Comparison of ENCODE assay signal across 8 cellular contexts in the genomic region with DNA sequence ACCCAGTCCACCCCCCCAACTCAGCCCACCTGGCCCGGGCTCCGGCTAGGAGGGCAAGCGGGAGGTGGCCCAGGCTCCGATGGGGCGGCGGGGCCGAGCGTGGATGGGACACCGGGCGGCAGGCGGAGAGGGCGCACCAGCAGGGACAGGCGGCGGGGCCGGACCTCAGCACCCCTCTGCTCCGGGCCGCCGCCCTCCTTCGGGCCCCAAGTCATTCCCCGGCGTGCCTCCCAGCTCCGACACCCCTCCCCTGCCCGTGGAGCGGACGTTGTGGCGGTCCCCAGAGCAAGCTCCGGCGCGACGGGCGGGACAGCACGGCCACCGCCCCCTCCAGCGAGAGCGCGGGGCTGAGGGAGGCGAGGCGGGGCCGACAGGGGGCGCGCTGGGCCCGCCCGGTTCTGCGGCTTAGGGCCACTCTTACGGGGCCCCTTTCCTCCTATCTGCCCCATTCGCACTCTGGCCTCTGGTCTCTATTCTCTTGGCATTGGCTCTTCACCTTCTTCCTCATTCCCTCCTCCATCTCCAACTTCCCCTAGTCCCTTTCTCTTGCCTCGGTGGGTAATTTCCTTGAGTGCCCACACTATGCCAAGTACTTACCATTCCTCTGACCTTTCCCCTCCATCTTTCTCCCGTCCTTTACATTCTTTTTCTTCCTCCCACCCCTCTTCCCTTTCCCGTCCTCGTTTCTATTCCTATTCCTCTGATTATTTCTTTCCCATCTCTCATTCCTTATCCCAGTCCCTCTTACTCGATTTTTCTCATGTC. TPM values are rescaled to one million over a fixed set of nuclear protein-coding genes. Genes with fewer than 3 reads are reported as not detected.
DNase-seq lines count a peak whose midpoint lies in the region; ATAC-seq and TF ChIP-seq lines count a peak whose summit lies in the region.

No MANE protein-coding gene starts in this region.

- no peaks in the 10 kb centered on the region for H3K36me3 Mint-ChIP-seq in activated T-helper 2 cell treated with anti-CD3 and anti-CD28 coated beads, Interferon-gamma antibody, Interleukin-2, Interleukin-4, amounts not matched to agents 10 μg/mL and 5 μg/mL and 100 μg/mL, durations not matched to agents 14 hours and 24 hours and 36 hours (ENCODE audit: low read depth)

- TF ChIP-seq POLR2A in sigmoid colon (IDR thresholded peaks at IDR 0.05), result no peak

- H3K27me3 ChIP-seq in sigmoid colon, result peaks cover 26 to 66% (median 41%) of the 10 kb centered on the region in 3 donors

- peak; percentile 28 for TF ChIP-seq CTCF in AG09319 (IDR thresholded peaks at IDR 0.05; ENCODE audit: low read depth, low read length)
- TF ChIP-seq CTCF in sigmoid colon (IDR thresholded peaks at IDR 0.05), result peak in 2 of 4 experiments; percentile 47 to 58

- peaks cover 39% of the 10 kb centered on the region for H3K27me3 Mint-ChIP-seq in activated T-helper 2 cell treated with anti-CD3 and anti-CD28 coated beads, Interferon-gamma antibody, Interleukin-2, Interleukin-4, amounts not matched to agents 10 μg/mL and 5 μg/mL and 100 μg/mL, durations not matched to agents 14 hours and 24 hours and 36 hours (ENCODE audit: low read depth)

- H3K4me3 Mint-ChIP-seq in activated T-helper 2 cell treated with anti-CD3 and anti-CD28 coated beads, Interferon-gamma antibody, Interleukin-2, Interleukin-4, amounts not matched to agents 10 μg/mL and 5 μg/mL and 100 μg/mL, durations not matched to agents 14 hours and 24 hours and 36 hours (ENCODE audit: low read depth), result peak overlapping the region; percentile 62

- H3K27ac Mint-ChIP-seq in activated T-helper 2 cell treated with anti-CD3 and anti-CD28 coated beads, Interferon-gamma antibody, Interleukin-2, Interleukin-4, amounts not matched to agents 10 μg/mL and 5 μg/mL and 100 μg/mL, durations not matched to agents 14 hours and 24 hours and 36 hours, result no peak overlapping the region

- peak overlapping the region; percentile 7 to 55 (median 42) for H3K4me3 ChIP-seq in sigmoid colon

- DNase-seq in AG09319 (ENCODE audit: extremely low read depth, low read depth) (no peak), NOMO-1 treated with DMSO at 0.1 percent for 48 hours (lab: John Stamatoyannopoulos, UW; ENCODE audit: unreplicated experiment) (peak; percentile 21), Right ventricle myocardium superior (peak; percentile 62), sigmoid colon (no peak), DMS153 treated with DMSO at 0.1 percent for 48 hours (lab: John Stamatoyannopoulos, UW; ENCODE audit: unreplicated experiment) (no peak)
- peak; percentile 46 for DNase-seq in activated T-helper 2 cell treated with anti-CD3 and anti-CD28 coated beads, Interferon-gamma antibody, Interleukin-2, Interleukin-4, amounts not matched to agents 10 μg/mL and 5 μg/mL and 100 μg/mL, durations not matched to agents 14 hours and 24 hours and 36 hours (ENCODE audit: low spot score)

- no peak overlapping the region for H3K27ac ChIP-seq in sigmoid colon

- peaks cover 9% of the 10 kb centered on the region for H3K4me1 Mint-ChIP-seq in activated T-helper 2 cell treated with anti-CD3 and anti-CD28 coated beads, Interferon-gamma antibody, Interleukin-2, Interleukin-4, amounts not matched to agents 10 μg/mL and 5 μg/mL and 100 μg/mL, durations not matched to agents 14 hours and 24 hours and 36 hours (ENCODE audit: low read depth)

- no peak for TF ChIP-seq EP300 in sigmoid colon (IDR thresholded peaks at IDR 0.05)

- intact Hi-C loops in activated T-helper 2 cell treated with anti-CD3 and anti-CD28 coated beads, Interferon-gamma antibody, Interleukin-2, Interleukin-4, amounts not matched to agents 10 μg/mL and 5 μg/mL and 100 μg/mL, durations not matched to agents 14 hours and 24 hours and 36 hours (cut with micrococcal nuclease), result loop anchor here (5.0 kb wide), 1 partner anchor 79 kb away; a partner anchor contains a TSS
- intact Hi-C loops in Right ventricle myocardium superior (cut with DNase I), result no loop called here
- intact Hi-C loops in sigmoid colon (cut with DNase I), result no loop called here

- H3K4me1 ChIP-seq in sigmoid colon, result peaks cover 0 to 19% (median 17%) of the 10 kb centered on the region in 4 donors

- H3K9me3 ChIP-seq in sigmoid colon, result no peaks in the 10 kb centered on the region

- no peaks in the 10 kb centered on the region for H3K9me3 Mint-ChIP-seq in activated T-helper 2 cell treated with anti-CD3 and anti-CD28 coated beads, Interferon-gamma antibody, Interleukin-2, Interleukin-4, amounts not matched to agents 10 μg/mL and 5 μg/mL and 100 μg/mL, durations not matched to agents 14 hours and 24 hours and 36 hours

- 1 to 3% methylated on average over 51 of the region's 51 CpGs for WGBS in sigmoid colon, 2 donors

- no peaks in the 10 kb centered on the region for H3K36me3 ChIP-seq in sigmoid colon

- ATAC-seq in GM21423 (IDR thresholded peaks at IDR 0.05; ENCODE audit: unreplicated experiment) (peak; percentile 67), Right ventricle myocardium superior (ENCODE audit: poor library complexity) (peak; percentile 72), HG02884 (IDR thresholded peaks at IDR 0.05; ENCODE audit: unreplicated experiment) (no peak)

RNA-seq across cellular contexts. Expression of a gene that starts 0.7 kb away (rescaled TPM):
- not detected in 2 replicates for total RNA-seq in activated T-helper 2 cell treated with anti-CD3 and anti-CD28 coated beads, Interferon-gamma antibody, Interleukin-2, Interleukin-4, amounts not matched to agents 10 μg/mL and 5 μg/mL and 100 μg/mL, durations not matched to agents 14 hours and 24 hours and 36 hours
- 2.7 TPM for total RNA-seq in Right ventricle myocardium superior
- not detected for total RNA-seq in sigmoid colon
- polyA plus RNA-seq in sigmoid colon, result not detected

RNA-seq across cellular contexts. Expression of a gene that starts 18.8 kb away (rescaled TPM):
- not detected in 2 replicates for total RNA-seq in activated T-helper 2 cell treated with anti-CD3 and anti-CD28 coated beads, Interferon-gamma antibody, Interleukin-2, Interleukin-4, amounts not matched to agents 10 μg/mL and 5 μg/mL and 100 μg/mL, durations not matched to agents 14 hours and 24 hours and 36 hours
- 42.6 TPM for total RNA-seq in Right ventricle myocardium superior
- not detected for total RNA-seq in sigmoid colon
- polyA plus RNA-seq in sigmoid colon, result not detected

RNA-seq across cellular contexts. Expression of a gene that starts 42.1 kb away (rescaled TPM):
- not detected in 2 replicates for total RNA-seq in activated T-helper 2 cell treated with anti-CD3 and anti-CD28 coated beads, Interferon-gamma antibody, Interleukin-2, Interleukin-4, amounts not matched to agents 10 μg/mL and 5 μg/mL and 100 μg/mL, durations not matched to agents 14 hours and 24 hours and 36 hours
- not detected for total RNA-seq in Right ventricle myocardium superior
- total RNA-seq in sigmoid colon, result not detected
- polyA plus RNA-seq in sigmoid colon, result not detected

RNA-seq across cellular contexts. Expression of a gene that starts 58.8 kb away (rescaled TPM):
- 63.4 and 69.2 TPM in 2 replicates for total RNA-seq in activated T-helper 2 cell treated with anti-CD3 and anti-CD28 coated beads, Interferon-gamma antibody, Interleukin-2, Interleukin-4, amounts not matched to agents 10 μg/mL and 5 μg/mL and 100 μg/mL, durations not matched to agents 14 hours and 24 hours and 36 hours
- total RNA-seq in Right ventricle myocardium superior (23.9 TPM), sigmoid colon (10 to 100 TPM; 25.8 to 34.6 (median 30.2) TPM)
- polyA plus RNA-seq in sigmoid colon, result 10 to 100 TPM; 18.3 to 34.6 (median 19.8) TPM

Comparison
In these comparisons a context has a peak if more than half of its experiments do, and no peak if none do; other contexts are left out.
1. DNase-seq: peak in NOMO-1 treated with DMSO at 0.1 percent for 48 hours (single experiment), activated T-helper 2 cell treated with anti-CD3 and anti-CD28 coated beads, Interferon-gamma antibody, Interleukin-2, Interleukin-4, amounts not matched to agents 10 μg/mL and 5 μg/mL and 100 μg/mL, durations not matched to agents 14 hours and 24 hours and 36 hours (single experiment) and Right ventricle myocardium superior (single experiment); none in AG09319 (single experiment), sigmoid colon (single experiment) and DMS153 treated with DMSO at 0.1 percent for 48 hours (single experiment).
2. RNA of a gene that starts 18.8 kb away (total RNA-seq): 42.6 TPM in Right ventricle myocardium superior (single experiment); not detected in activated T-helper 2 cell treated with anti-CD3 and anti-CD28 coated beads, Interferon-gamma antibody, Interleukin-2, Interleukin-4, amounts not matched to agents 10 μg/mL and 5 μg/mL and 100 μg/mL, durations not matched to agents 14 hours and 24 hours and 36 hours and not detected in sigmoid colon; every median in the first group is over 10 times any median in the second.